Comparison of ENCODE assay signal across 19 cellular contexts in the genomic region with DNA sequence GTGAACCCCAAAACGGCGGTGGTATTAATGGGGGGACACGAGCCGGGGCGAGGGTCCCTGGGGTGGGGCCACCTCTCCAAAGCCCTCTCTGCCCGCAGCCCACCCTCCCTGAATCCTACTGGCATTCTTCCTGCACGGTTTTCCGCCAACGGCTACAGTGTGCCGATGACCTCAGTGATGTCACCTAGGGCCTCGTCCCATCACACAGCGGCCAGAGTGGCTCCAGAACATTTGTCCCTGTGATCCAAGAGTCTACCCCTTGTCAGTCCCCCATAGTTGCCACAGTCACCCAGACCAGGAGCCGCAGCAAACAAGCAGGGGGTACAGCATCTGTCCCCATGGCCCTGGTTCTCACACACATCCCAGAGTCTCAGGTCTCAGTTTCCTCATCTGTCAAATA. TPM values are rescaled to one million over a fixed set of nuclear protein-coding genes. Genes with fewer than 3 reads are reported as not detected.
DNase-seq lines count a peak whose midpoint lies in the region; ATAC-seq and TF ChIP-seq lines count a peak whose summit lies in the region.
"Had no signal": no experiment of that assay in that cellular context is flagged by ENCODE, and none has a peak within 500 bp of the region (broad histone marks: within the 10 kb centered on the region; RNA-seq: fewer than 3 reads in every experiment).

No MANE protein-coding gene starts in this region.

- H3K36me3 ChIP-seq in naive thymus-derived CD4-positive, alpha-beta T cell (ENCODE audit: control insufficient read depth in 2 of 3, insufficient read depth in 3 of 3, low read length in 3 of 3) = no peaks in the 10 kb centered on the region
- H3K36me3 ChIP-seq in BE2C = no peaks in the 10 kb centered on the region

- POLR2A ChIA-PET in activated CD8-positive, alpha-beta T cell treated with anti-CD3 and anti-CD28 coated beads, Interleukin-2, amount 10 ng/mL, durations not matched to agents 7 days and 5 days (lab: Charles Lee) = interaction anchor here (2.3 to 3.0 kb wide), 2 partner anchors 9 to 12 kb away, joined by 5 to 13 read pairs; no protein-coding TSS in a partner anchor
- POLR2A ChIA-PET in activated CD8-positive, alpha-beta T cell treated with anti-CD3 and anti-CD28 coated beads for 36 hours (lab: Charles Lee) = interaction anchor here (1.1 to 1.5 kb wide), 2 partner anchors 10 to 11 kb away, joined by 4 to 5 read pairs; no protein-coding TSS in a partner anchor
- POLR2A ChIA-PET in CD4-positive, alpha-beta T cell (lab: Charles Lee) = interaction anchor here (1.3 kb wide), 1 partner anchor 15 kb away, joined by 5 read pairs; no protein-coding TSS in a partner anchor
- POLR2A ChIA-PET in activated B cell treated with CpG ODN at 0.5 μM for 24 hours (lab: Charles Lee) = interaction anchor here (0.7 to 3.3 kb wide), 6 partner anchors 10 to 783 kb away, joined by 5 to 23 read pairs (median 7); a partner anchor contains a TSS
- POLR2A ChIA-PET in naive thymus-derived CD4-positive, alpha-beta T cell (lab: Charles Lee) = interaction anchor here (0.6 to 1.9 kb wide), 3 partner anchors 9 to 14 kb away, joined by 3 to 11 read pairs (median 5); no protein-coding TSS in a partner anchor

- peak overlapping the region; percentile 74 for H3K27ac Mint-ChIP-seq in activated CD8-positive, alpha-beta T cell treated with anti-CD3 and anti-CD28 coated beads, Interleukin-2, amount 10 ng/mL, durations not matched to agents 7 days and 5 days
- H3K27ac Mint-ChIP-seq in activated CD8-positive, alpha-beta T cell treated with anti-CD3 and anti-CD28 coated beads for 36 hours = no peak overlapping the region
- H3K27ac Mint-ChIP-seq in CD4-positive, alpha-beta T cell = peak overlapping the region; percentile 91
- peak overlapping the region; percentile 68 for H3K27ac Mint-ChIP-seq in activated B cell treated with CpG ODN at 0.5 μM for 24 hours
- peak overlapping the region in 8 of 9 donors; percentile 25 to 94 (median 85) for H3K27ac Mint-ChIP-seq in naive thymus-derived CD4-positive, alpha-beta T cell
- H3K27ac Mint-ChIP-seq: HFFc6 had no signal

- no peak for ATAC-seq in activated CD8-positive, alpha-beta T cell treated with anti-CD3 and anti-CD28 coated beads, Interleukin-2, amount 10 ng/mL, durations not matched to agents 7 days and 5 days
- no peak for ATAC-seq in activated CD8-positive, alpha-beta T cell treated with anti-CD3 and anti-CD28 coated beads for 36 hours
- no peak for ATAC-seq in CD4-positive, alpha-beta T cell (ENCODE audit: poor library complexity)
- no peak for ATAC-seq in activated B cell treated with CpG ODN at 0.5 μM for 24 hours (ENCODE audit: low read depth)
- no peak for ATAC-seq in naive thymus-derived CD4-positive, alpha-beta T cell

- no peaks in the 10 kb centered on the region for H3K9me3 Mint-ChIP-seq in activated CD8-positive, alpha-beta T cell treated with anti-CD3 and anti-CD28 coated beads, Interleukin-2, amount 10 ng/mL, durations not matched to agents 7 days and 5 days (ENCODE audit: insufficient read depth)
- H3K9me3 Mint-ChIP-seq in activated CD8-positive, alpha-beta T cell treated with anti-CD3 and anti-CD28 coated beads for 36 hours = no peaks in the 10 kb centered on the region
- no peaks in the 10 kb centered on the region for H3K9me3 Mint-ChIP-seq in CD4-positive, alpha-beta T cell
- H3K9me3 Mint-ChIP-seq in activated B cell treated with CpG ODN at 0.5 μM for 24 hours = no peaks in the 10 kb centered on the region
- no peaks in the 10 kb centered on the region for H3K9me3 Mint-ChIP-seq in naive thymus-derived CD4-positive, alpha-beta T cell
- H3K9me3 Mint-ChIP-seq: HFFc6 had no signal

- no peak for DNase-seq in activated CD8-positive, alpha-beta T cell treated with anti-CD3 and anti-CD28 coated beads, Interleukin-2, amount 10 ng/mL, durations not matched to agents 7 days and 5 days
- DNase-seq in activated CD8-positive, alpha-beta T cell treated with anti-CD3 and anti-CD28 coated beads for 36 hours = no peak
- DNase-seq in CD4-positive, alpha-beta T cell = no peak
- DNase-seq in activated B cell treated with CpG ODN at 0.5 μM for 24 hours (no peak), BE2C (no peak)
- no peak for DNase-seq in naive thymus-derived CD4-positive, alpha-beta T cell
- DNase-seq in activated CD8-positive, alpha-beta memory T cell treated with anti-CD3 and anti-CD28 coated beads for 24 hours = no peak
- no peak for DNase-seq in stimulated activated CD4-positive, alpha-beta T cell treated with anti-CD3 and anti-CD28 coated beads, Interleukin-1b, Interleukin-23, amount 100 ng/mL, for 48 hours
- DNase-seq: COR-L47, DMS153, GOT3, HFFc6, NCI-H1048, NCI-H1436 treated with DMSO at 0.1 percent for 48 hours, NCI-H2029 treated with DMSO at 0.1 percent for 48 hours, NCI-H2171 treated with DMSO at 0.1 percent for 48 hours, NCI-H446 treated with DMSO at 0.1 percent for 48 hours, PC-9 had no signal

- H3K4me3 Mint-ChIP-seq in activated CD8-positive, alpha-beta T cell treated with anti-CD3 and anti-CD28 coated beads, Interleukin-2, amount 10 ng/mL, durations not matched to agents 7 days and 5 days = no peak overlapping the region
- H3K4me3 Mint-ChIP-seq in activated CD8-positive, alpha-beta T cell treated with anti-CD3 and anti-CD28 coated beads for 36 hours = no peak overlapping the region
- H3K4me3 Mint-ChIP-seq in CD4-positive, alpha-beta T cell = peak overlapping the region; percentile 39
- peak overlapping the region; percentile 24 for H3K4me3 Mint-ChIP-seq in activated B cell treated with CpG ODN at 0.5 μM for 24 hours
- H3K4me3 Mint-ChIP-seq in naive thymus-derived CD4-positive, alpha-beta T cell = peak overlapping the region in 6 of 10 donors; percentile 42 to 70 (median 58)
- H3K4me3 Mint-ChIP-seq: HFFc6 had no signal

- H3K27ac ChIP-seq in CD4-positive, alpha-beta T cell (ENCODE audit: low read depth, low read length) = no peak overlapping the region
- peak overlapping the region; percentile 49 for H3K27ac ChIP-seq in naive thymus-derived CD4-positive, alpha-beta T cell (ENCODE audit: low read depth, low read length)
- H3K27ac ChIP-seq: 22Rv1, PC-9 had no signal

- H3K4me3 ChIP-seq in naive thymus-derived CD4-positive, alpha-beta T cell (ENCODE audit: low read length) = no peak overlapping the region
- no peak overlapping the region for H3K4me3 ChIP-seq in BE2C (ENCODE audit: low read depth, low read length)
- H3K4me3 ChIP-seq: PC-9 had no signal

- H3K36me3 Mint-ChIP-seq in activated CD8-positive, alpha-beta T cell treated with anti-CD3 and anti-CD28 coated beads, Interleukin-2, amount 10 ng/mL, durations not matched to agents 7 days and 5 days (ENCODE audit: low read depth) = no peaks in the 10 kb centered on the region
- H3K36me3 Mint-ChIP-seq in activated CD8-positive, alpha-beta T cell treated with anti-CD3 and anti-CD28 coated beads for 36 hours (ENCODE audit: low read depth) = peaks cover 2% of the 10 kb centered on the region
- no peaks in the 10 kb centered on the region for H3K36me3 Mint-ChIP-seq in CD4-positive, alpha-beta T cell (ENCODE audit: low read depth)
- H3K36me3 Mint-ChIP-seq in activated B cell treated with CpG ODN at 0.5 μM for 24 hours (ENCODE audit: low read depth) = no peaks in the 10 kb centered on the region
- no peaks in the 10 kb centered on the region for H3K36me3 Mint-ChIP-seq in naive thymus-derived CD4-positive, alpha-beta T cell

- CTCF ChIA-PET in activated CD8-positive, alpha-beta T cell treated with anti-CD3 and anti-CD28 coated beads, Interleukin-2, amount 10 ng/mL, durations not matched to agents 7 days and 5 days (lab: Charles Lee) = interaction anchor here (1.6 to 2.0 kb wide), 2 partner anchors 14 to 94 kb away, joined by 5 read pairs; a partner anchor contains a TSS
- CTCF ChIA-PET in activated CD8-positive, alpha-beta T cell treated with anti-CD3 and anti-CD28 coated beads for 36 hours (lab: Charles Lee) = interaction anchor here (1.0 to 2.4 kb wide), 2 partner anchors 15 to 30 kb away, joined by 5 to 9 read pairs; a partner anchor contains a TSS
- CTCF ChIA-PET in CD4-positive, alpha-beta T cell (lab: Charles Lee) = no interaction called here
- CTCF ChIA-PET in activated B cell treated with CpG ODN at 0.5 μM for 24 hours (lab: Charles Lee) = interaction anchor here (1.0 kb wide), 1 partner anchor 10 kb away, joined by 3 read pairs; no protein-coding TSS in a partner anchor
- CTCF ChIA-PET in naive thymus-derived CD4-positive, alpha-beta T cell (lab: Charles Lee) = no interaction called here

- H3K9me3 ChIP-seq in CD4-positive, alpha-beta T cell (ENCODE audit: control insufficient read depth, low read length) = no peaks in the 10 kb centered on the region
- no peaks in the 10 kb centered on the region for H3K9me3 ChIP-seq in naive thymus-derived CD4-positive, alpha-beta T cell (ENCODE audit: control insufficient read depth in 2 of 3, low read length in 3 of 3)
- no peaks in the 10 kb centered on the region for H3K9me3 ChIP-seq in BE2C

- peaks cover 71% of the 10 kb centered on the region for H3K4me1 Mint-ChIP-seq in activated CD8-positive, alpha-beta T cell treated with anti-CD3 and anti-CD28 coated beads, Interleukin-2, amount 10 ng/mL, durations not matched to agents 7 days and 5 days (ENCODE audit: low read depth)
- H3K4me1 Mint-ChIP-seq in activated CD8-positive, alpha-beta T cell treated with anti-CD3 and anti-CD28 coated beads for 36 hours (ENCODE audit: low read depth) = peaks cover 66% of the 10 kb centered on the region
- peaks cover 61% of the 10 kb centered on the region for H3K4me1 Mint-ChIP-seq in CD4-positive, alpha-beta T cell (ENCODE audit: low read depth)
- peaks cover 77% of the 10 kb centered on the region for H3K4me1 Mint-ChIP-seq in activated B cell treated with CpG ODN at 0.5 μM for 24 hours
- H3K4me1 Mint-ChIP-seq in naive thymus-derived CD4-positive, alpha-beta T cell = peaks cover 23 to 89% (median 55%) of the 10 kb centered on the region in 7 donors

- no peak for TF ChIP-seq CTCF in activated CD8-positive, alpha-beta T cell treated with anti-CD3 and anti-CD28 coated beads for 36 hours (IDR thresholded peaks at IDR 0.05)
- no peak for TF ChIP-seq CTCF in CD4-positive, alpha-beta T cell (IDR thresholded peaks at IDR 0.05)
- TF ChIP-seq CTCF in activated B cell treated with CpG ODN at 0.5 μM for 24 hours (IDR thresholded peaks at IDR 0.05) (no peak), BE2C (IDR thresholded peaks at IDR 0.05; ENCODE audit: low read depth, low read length) (no peak)

- no peaks in the 10 kb centered on the region for H3K27me3 ChIP-seq in CD4-positive, alpha-beta T cell (ENCODE audit: control insufficient read depth, insufficient read depth, low read length)
- H3K27me3 ChIP-seq in naive thymus-derived CD4-positive, alpha-beta T cell (ENCODE audit: control insufficient read depth in 2 of 2, insufficient read depth in 2 of 2, low read length in 2 of 2) = no peaks in the 10 kb centered on the region
- H3K27me3 ChIP-seq in BE2C = no peaks in the 10 kb centered on the region

- H3K4me1 ChIP-seq in naive thymus-derived CD4-positive, alpha-beta T cell (ENCODE audit: control insufficient read depth in 2 of 2, insufficient read depth in 2 of 2, low read length in 2 of 2) = peaks cover 47 to 72% of the 10 kb centered on the region in 2 donors
- peaks cover 27% of the 10 kb centered on the region for H3K4me1 ChIP-seq in BE2C

- H3K27me3 Mint-ChIP-seq in activated CD8-positive, alpha-beta T cell treated with anti-CD3 and anti-CD28 coated beads, Interleukin-2, amount 10 ng/mL, durations not matched to agents 7 days and 5 days (ENCODE audit: low read depth) = no peaks in the 10 kb centered on the region
- no peaks in the 10 kb centered on the region for H3K27me3 Mint-ChIP-seq in activated CD8-positive, alpha-beta T cell treated with anti-CD3 and anti-CD28 coated beads for 36 hours
- no peaks in the 10 kb centered on the region for H3K27me3 Mint-ChIP-seq in CD4-positive, alpha-beta T cell
- H3K27me3 Mint-ChIP-seq in activated B cell treated with CpG ODN at 0.5 μM for 24 hours = no peaks in the 10 kb centered on the region
- H3K27me3 Mint-ChIP-seq in naive thymus-derived CD4-positive, alpha-beta T cell = no peaks in the 10 kb centered on the region

- intact Hi-C loops in activated CD8-positive, alpha-beta T cell treated with anti-CD3 and anti-CD28 coated beads for 36 hours (cut with micrococcal nuclease) = no loop called here
- intact Hi-C loops in CD4-positive, alpha-beta T cell (cut with DNase I, micrococcal nuclease) = no loop called here
- intact Hi-C loops in activated B cell treated with CpG ODN at 0.5 μM for 24 hours (cut with micrococcal nuclease) = loop anchor here (1.0 kb wide), 1 partner anchor 10 kb away; no protein-coding TSS in a partner anchor
- intact Hi-C loops in naive thymus-derived CD4-positive, alpha-beta T cell (cut with micrococcal nuclease) = no loop called here

RNA-seq across cellular contexts. Expression of a gene that starts 13.9 kb away (rescaled TPM):
- total RNA-seq in activated CD8-positive, alpha-beta T cell treated with anti-CD3 and anti-CD28 coated beads, Interleukin-2, amount 10 ng/mL, durations not matched to agents 7 days and 5 days = 10 to 100 TPM; 15.8 to 19.3 TPM
- total RNA-seq in activated CD8-positive, alpha-beta T cell treated with anti-CD3 and anti-CD28 coated beads for 36 hours = 10 to 100 TPM; 15.0 to 18.0 TPM
- 10 to 100 TPM; 22.8 to 24.2 TPM for total RNA-seq in CD4-positive, alpha-beta T cell
- 27.3 and 35.0 TPM in 2 replicates for total RNA-seq in activated B cell treated with CpG ODN at 0.5 μM for 24 hours
- total RNA-seq in naive thymus-derived CD4-positive, alpha-beta T cell = 10 to 100 TPM; 13.2 to 28.1 (median 18.1) TPM
- polyA plus RNA-seq in naive thymus-derived CD4-positive, alpha-beta T cell = under 1 TPM; 0.15 to 0.16 TPM
- polyA plus RNA-seq in BE2C (2012; ENCODE audit: insufficient read depth, insufficient read length, low read depth) = 3.9 TPM

Comparison
In these comparisons a context has a peak if more than half of its experiments do, and no peak if none do; other contexts are left out.
1. H3K4me3 Mint-ChIP-seq: peak in CD4-positive, alpha-beta T cell (single experiment), activated B cell treated with CpG ODN at 0.5 μM for 24 hours (single experiment) and naive thymus-derived CD4-positive, alpha-beta T cell (6 of 10); none in activated CD8-positive, alpha-beta T cell treated with anti-CD3 and anti-CD28 coated beads, Interleukin-2, amount 10 ng/mL, durations not matched to agents 7 days and 5 days (single experiment) and activated CD8-positive, alpha-beta T cell treated with anti-CD3 and anti-CD28 coated beads for 36 hours (single experiment).
2. CTCF ChIA-PET loops: an anchor here in activated CD8-positive, alpha-beta T cell treated with anti-CD3 and anti-CD28 coated beads, Interleukin-2, amount 10 ng/mL, durations not matched to agents 7 days and 5 days (1.6 to 2.0 kb wide), activated CD8-positive, alpha-beta T cell treated with anti-CD3 and anti-CD28 coated beads for 36 hours (1.0 to 2.4 kb wide) and activated B cell treated with CpG ODN at 0.5 μM for 24 hours (1.0 kb wide); none called in CD4-positive, alpha-beta T cell and naive thymus-derived CD4-positive, alpha-beta T cell.